8 cellular contexts compared by ENCODE assay signal in the genomic region with DNA sequence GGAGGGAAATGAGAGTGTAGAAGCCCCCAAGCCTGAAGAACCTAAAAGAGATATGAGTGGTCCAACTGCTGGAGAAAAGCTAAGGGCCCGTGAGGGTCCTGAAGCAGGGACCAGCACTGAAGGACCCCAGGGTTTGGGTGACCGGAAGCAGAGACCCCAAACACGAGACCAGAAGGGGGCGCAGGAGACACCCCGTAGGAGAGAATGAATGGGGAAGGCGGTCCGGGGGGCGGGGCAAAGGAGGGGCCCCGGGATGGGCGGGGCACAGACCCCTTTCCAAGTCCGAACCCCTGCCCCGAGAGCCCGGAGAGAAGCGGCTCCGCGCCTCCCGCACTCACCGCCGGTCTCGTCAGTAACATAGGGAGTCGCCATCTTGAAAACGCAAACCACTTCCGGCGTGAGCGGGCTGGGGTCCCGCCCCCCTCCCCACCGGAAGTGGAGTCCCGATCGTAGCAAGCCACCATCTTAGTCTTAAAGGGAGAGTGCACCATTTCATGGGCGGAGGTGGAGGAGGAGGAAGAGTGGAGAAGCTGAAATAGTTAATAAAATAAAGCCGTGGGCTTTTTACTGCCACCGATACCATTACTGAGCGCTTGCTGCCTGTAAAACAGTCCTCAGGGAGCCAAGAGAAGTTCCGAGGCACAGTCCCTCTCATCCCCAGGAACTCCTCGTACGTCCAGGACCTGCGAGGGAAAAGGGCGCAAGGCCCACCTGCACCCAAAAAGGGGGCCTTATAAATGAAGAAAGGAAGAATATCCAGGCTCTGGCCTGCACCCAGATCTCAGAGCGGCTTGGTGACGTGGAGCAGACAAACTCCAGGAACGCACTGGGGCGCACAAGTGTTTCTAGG. TPM values are rescaled to one million over a fixed set of nuclear protein-coding genes. Genes with fewer than 3 reads are reported as not detected.
DNase-seq lines count a peak whose midpoint lies in the region; ATAC-seq and TF ChIP-seq lines count a peak whose summit lies in the region.

No MANE protein-coding gene starts in this region.

- H3K36me3 ChIP-seq in GM06990 (ENCODE audit: control insufficient read depth, insufficient read depth, low read length) (peaks cover under 1% of the 10 kb centered on the region; the same call in 1 of the 2 replicates), SK-N-MC (ENCODE audit: insufficient read depth, low read length) (peaks cover 7% of the 10 kb centered on the region; the same call in 1 of the 2 replicates), osteoblast (ENCODE audit: insufficient read depth, low read length) (peaks cover 14% of the 10 kb centered on the region), thoracic aorta (no peaks in the 10 kb centered on the region)

- no peaks in the 10 kb centered on the region for H4K20me1 ChIP-seq in osteoblast (ENCODE audit: insufficient read depth, low read length)

- H3K9ac ChIP-seq in SK-N-MC (ENCODE audit: insufficient read length): peak overlapping the region; percentile 97

- H3K4me3 ChIP-seq in GM06990 (replicated peaks; ENCODE audit: low read depth, low read length) (peak overlapping the region; percentile 74), SK-N-MC (peak overlapping the region; percentile 99), osteoblast (ENCODE audit: insufficient read depth, low read length) (peak overlapping the region; percentile 98), thoracic aorta (peak overlapping the region; percentile 81)

- H3K4me1 ChIP-seq in osteoblast (ENCODE audit: insufficient read depth, low read length) (peaks cover 26% of the 10 kb centered on the region), thoracic aorta (ENCODE audit: control insufficient read depth in 1 of 2, low read depth in 2 of 2) (peaks cover 19 to 49% of the 10 kb centered on the region in 2 donors)

- no peaks in the 10 kb centered on the region for H3K9me3 ChIP-seq in SK-N-MC (ENCODE audit: low read depth, low read length)
- no peaks in the 10 kb centered on the region for H3K9me3 ChIP-seq in osteoblast (ENCODE audit: low read depth, low read length)
- no peaks in the 10 kb centered on the region for H3K9me3 ChIP-seq in thoracic aorta

- H3K27me3 ChIP-seq in GM06990 (replicated peaks; ENCODE audit: control insufficient read depth, insufficient read depth, low read length) (no peaks in the 10 kb centered on the region), osteoblast (ENCODE audit: insufficient read depth, low read length) (no peaks in the 10 kb centered on the region), thoracic aorta (replicated peaks; ENCODE audit: insufficient read depth) (no peaks in the 10 kb centered on the region)

- ATAC-seq in thoracic aorta (ENCODE audit: insufficient number of reproducible peaks, low FRiP score, low read depth): peak; percentile 81

- H3K27me3 Mint-ChIP-seq in HFFc6 (ENCODE audit: insufficient read depth) (peaks cover 1% of the 10 kb centered on the region), glutamatergic neuron (ENCODE audit: unreplicated experiment) (peaks cover 11% of the 10 kb centered on the region)
- no peaks in the 10 kb centered on the region for H3K27me3 Mint-ChIP-seq in activated naive CD4-positive, alpha-beta T cell treated with anti-CD3 and anti-CD28 coated beads, Interleukin-2, amount 50 U/mL, for 24 hours

- H3K4me3 Mint-ChIP-seq in HFFc6 (peak overlapping the region; percentile 99), glutamatergic neuron (ENCODE audit: unreplicated experiment) (peak overlapping the region; percentile 98)
- H3K4me3 Mint-ChIP-seq in activated naive CD4-positive, alpha-beta T cell treated with anti-CD3 and anti-CD28 coated beads, Interleukin-2, amount 50 U/mL, for 24 hours: peak overlapping the region; percentile 99

- H3K79me2 ChIP-seq in osteoblast (ENCODE audit: insufficient read depth, low read length): peaks cover 58% of the 10 kb centered on the region

- peak overlapping the region; percentile 84 for H2AFZ ChIP-seq in osteoblast (ENCODE audit: low read length)

- H3K4me2 ChIP-seq in osteoblast (ENCODE audit: insufficient read depth, low read length): peak overlapping the region; percentile 92

- TF ChIP-seq CTCF in GM06990 (IDR thresholded peaks at IDR 0.05; ENCODE audit: insufficient read depth, low read length, poor library complexity, severe bottlenecking) (peak; percentile 86), HFFc6 (IDR thresholded peaks at IDR 0.05) (peak; percentile 88), glutamatergic neuron (IDR thresholded peaks at IDR 0.05; ENCODE audit: partially characterized antibody, unreplicated experiment) (peak; percentile 85), osteoblast (IDR thresholded peaks at IDR 0.05; ENCODE audit: extremely low read depth, low read depth, low read length) (peak; percentile 71), thoracic aorta (IDR thresholded peaks at IDR 0.05) (peak; percentile 72)

- H3K27ac Mint-ChIP-seq in HFFc6 (peak overlapping the region; percentile 99), glutamatergic neuron (ENCODE audit: unreplicated experiment) (peak overlapping the region; percentile 94)
- H3K27ac Mint-ChIP-seq in activated naive CD4-positive, alpha-beta T cell treated with anti-CD3 and anti-CD28 coated beads, Interleukin-2, amount 50 U/mL, for 24 hours: peak overlapping the region; percentile 93

- H3K36me3 Mint-ChIP-seq in HFFc6 (ENCODE audit: low read depth): peaks cover 21% of the 10 kb centered on the region
- H3K36me3 Mint-ChIP-seq in activated naive CD4-positive, alpha-beta T cell treated with anti-CD3 and anti-CD28 coated beads, Interleukin-2, amount 50 U/mL, for 24 hours: peaks cover 9% of the 10 kb centered on the region
- no peaks in the 10 kb centered on the region for H3K36me3 Mint-ChIP-seq in glutamatergic neuron (ENCODE audit: unreplicated experiment)

- peak overlapping the region; percentile 93 for H3K27ac ChIP-seq in SK-N-MC
- peak overlapping the region; percentile 98 for H3K27ac ChIP-seq in osteoblast (ENCODE audit: low read depth, low read length)
- H3K27ac ChIP-seq in thoracic aorta: peak overlapping the region; percentile 84 to 93

- H3K4me1 Mint-ChIP-seq in HFFc6 (ENCODE audit: low read depth) (peaks cover 53% of the 10 kb centered on the region), glutamatergic neuron (ENCODE audit: low read depth, unreplicated experiment) (peaks cover 28% of the 10 kb centered on the region)
- peaks cover 55% of the 10 kb centered on the region for H3K4me1 Mint-ChIP-seq in activated naive CD4-positive, alpha-beta T cell treated with anti-CD3 and anti-CD28 coated beads, Interleukin-2, amount 50 U/mL, for 24 hours

- peak; percentile 98 for DNase-seq in GM06990 (ENCODE audit: extremely low read depth, insufficient read length)
- peak; percentile 87 for DNase-seq in HFFc6
- DNase-seq in NCI-H1048 (lab: John Stamatoyannopoulos, UW): peak; percentile 86
- peak; percentile 58 for DNase-seq in SK-N-MC (ENCODE audit: low read depth, low spot score)
- DNase-seq in glutamatergic neuron: peak; percentile 85
- peak; percentile 98 for DNase-seq in osteoblast (ENCODE audit: insufficient read length, low spot score, missing footprints)
- peak; percentile 64 for DNase-seq in thoracic aorta (ENCODE audit: low spot score)

- H3K9me3 Mint-ChIP-seq in HFFc6: no peaks in the 10 kb centered on the region
- H3K9me3 Mint-ChIP-seq in activated naive CD4-positive, alpha-beta T cell treated with anti-CD3 and anti-CD28 coated beads, Interleukin-2, amount 50 U/mL, for 24 hours: no peaks in the 10 kb centered on the region
- peaks cover 10% of the 10 kb centered on the region for H3K9me3 Mint-ChIP-seq in glutamatergic neuron (ENCODE audit: unreplicated experiment)

RNA-seq across cellular contexts. Expression of a gene that starts 0.7 kb away (rescaled TPM):
- total RNA-seq in HFFc6 (2021; fragmentation: NEBNext Ultra II Directional; extraction: Animal tissue kit (Norgen Biotek cat#: 25700)): 10 to 100 TPM; 25.0 to 32.3 (median 28.3) TPM
- total RNA-seq in glutamatergic neuron (ENCODE audit: unreplicated experiment): 55.3 TPM
- total RNA-seq in osteoblast: 25.0 and 31.5 TPM in 2 replicates
- 10 to 100 TPM; 19.0 to 31.6 TPM for total RNA-seq in thoracic aorta

RNA-seq across cellular contexts. Expression of a gene that starts 4.0 kb away (rescaled TPM):
- total RNA-seq in HFFc6 (2021; fragmentation: NEBNext Ultra II Directional; extraction: Animal tissue kit (Norgen Biotek cat#: 25700)): 10 to 100 TPM; 67.1 to 87.4 (median 79.6) TPM
- total RNA-seq in glutamatergic neuron (ENCODE audit: unreplicated experiment): 57.5 TPM
- 32.6 and 36.5 TPM in 2 replicates for total RNA-seq in osteoblast
- total RNA-seq in thoracic aorta: 100 to 1,000 TPM in 1 of 2 donors, 10 to 100 TPM in 1; 72.8 to 104 TPM

RNA-seq across cellular contexts. Expression of a gene that starts 38.9 kb away (rescaled TPM):
- total RNA-seq in HFFc6 (2021; fragmentation: NEBNext Ultra II Directional; extraction: Animal tissue kit (Norgen Biotek cat#: 25700)): 1 to 10 TPM in 1 of 6 experiments, under 1 TPM in 5; 0.47 to 1.3 (median 0.59) TPM
- total RNA-seq in glutamatergic neuron (ENCODE audit: unreplicated experiment) (851 TPM), osteoblast (0.59 and 0.72 TPM in 2 replicates), thoracic aorta (under 1 TPM in 1 of 2 donors, not detected in 1; 0.99 TPM)

RNA-seq across cellular contexts. Expression of a gene that starts 39.7 kb away (rescaled TPM):
- total RNA-seq in HFFc6 (2021; fragmentation: NEBNext Ultra II Directional; extraction: Animal tissue kit (Norgen Biotek cat#: 25700)): 10 to 100 TPM; 27.1 to 61.0 (median 53.9) TPM
- total RNA-seq in glutamatergic neuron (ENCODE audit: unreplicated experiment) (20.5 TPM), osteoblast (13.0 and 13.4 TPM in 2 replicates), thoracic aorta (10 to 100 TPM; 18.0 to 32.5 TPM)

RNA-seq across cellular contexts. Expression of a gene that starts 46.9 kb away (rescaled TPM):
- 100 to 1,000 TPM in 2 of 6 experiments, 10 to 100 TPM in 4; 90.2 to 107 (median 96.5) TPM for total RNA-seq in HFFc6 (2021; fragmentation: NEBNext Ultra II Directional; extraction: Animal tissue kit (Norgen Biotek cat#: 25700))
- total RNA-seq in glutamatergic neuron (ENCODE audit: unreplicated experiment): 170 TPM
- total RNA-seq in osteoblast: 82.9 and 87.5 TPM in 2 replicates
- 10 to 100 TPM; 70.3 to 89.2 TPM for total RNA-seq in thoracic aorta

Comparison
In these comparisons a context has a peak if more than half of its experiments do, and no peak if none do; other contexts are left out.
1. Peak in every context shown above with its lines: DNase-seq, ATAC-seq, H3K4me3 ChIP-seq and H3K27ac ChIP-seq.
2. RNA of a gene that starts 38.9 kb away (total RNA-seq): 851 TPM in glutamatergic neuron (single experiment); 0.99 TPM in thoracic aorta, 0.59 to 0.72 TPM in osteoblast and 0.47 to 1.3 TPM in HFFc6; every median in the first group is over 100 times any median in the second.